Comparison of ENCODE assay signal across 17 cellular contexts in the genomic region with DNA sequence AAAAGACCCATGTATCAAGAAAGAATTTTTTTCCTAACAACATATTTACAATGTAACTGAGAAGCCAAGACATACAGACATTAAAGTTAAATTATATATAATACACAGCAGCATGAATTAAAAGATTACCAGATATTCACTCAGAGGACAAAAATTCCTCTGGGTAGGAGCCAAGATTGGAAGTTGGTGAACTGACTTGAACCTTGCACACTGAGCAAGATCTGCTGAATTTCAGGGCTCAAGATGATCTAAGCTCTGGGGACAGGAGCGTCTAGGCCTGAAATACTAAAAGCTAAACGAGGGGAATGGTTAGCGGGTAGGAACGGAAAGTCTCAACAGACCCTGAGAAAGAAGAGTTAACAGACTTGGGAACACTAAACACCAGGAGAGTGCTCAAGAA. TPM values are rescaled to one million over a fixed set of nuclear protein-coding genes. Genes with fewer than 3 reads are reported as not detected.
DNase-seq lines count a peak whose midpoint lies in the region; ATAC-seq, FAIRE-seq and TF ChIP-seq lines count a peak whose summit lies in the region.
"Had no signal": no experiment of that assay in that cellular context is flagged by ENCODE, and none has a peak within 500 bp of the region (broad histone marks: within the 10 kb centered on the region; RNA-seq: fewer than 3 reads in every experiment).

No MANE protein-coding gene starts in this region.

- no peaks in the 10 kb centered on the region for H3K27me3 ChIP-seq in breast epithelium
- H3K27me3 ChIP-seq: body of pancreas had no signal

- no TSS peak for BruUV-seq in MCF 10A (replicated peaks; lab: Mats Ljungman, UMichigan)

- DNase-seq in MCF 10A (ENCODE audit: unreplicated experiment) (no peak), breast epithelium (ENCODE audit: low spot score in 2 of 2) (no peak), SK-N-MC (ENCODE audit: low read depth, low spot score) (no peak), putamen (ENCODE audit: low spot score) (no peak)
- DNase-seq in stimulated activated naive CD8-positive, alpha-beta T cell treated with anti-CD3 and anti-CD28 coated beads, Interleukin-15, amount 100 ng/mL, for 72 hours, result no peak
- DNase-seq in stimulated activated CD4-positive, alpha-beta T cell treated with anti-CD3 and anti-CD28 coated beads, Interleukin-4, amount 100 ng/mL, for 1 hour, result no peak
- DNase-seq: AML-193; body of pancreas; left ventricle myocardium inferior; NCI-H2107; NCI-H82; stimulated activated CD4-positive, alpha-beta T cell treated with anti-CD3 and anti-CD28 coated beads, Interleukin-12 subunit alpha, Interleukin-12 subunit beta, amount 100 ng/mL, for 4 hours; substantia nigra had no signal

- ATAC-seq in stimulated activated naive CD8-positive, alpha-beta T cell treated with anti-CD3 and anti-CD28 coated beads, Interleukin-15, amount 100 ng/mL, for 72 hours, result no peak
- no peak for ATAC-seq in HG02588 (IDR thresholded peaks at IDR 0.05; ENCODE audit: unreplicated experiment)
- ATAC-seq: activated CD4-positive, CD25-positive, alpha-beta regulatory T cell treated with anti-CD3 and anti-CD28 coated beads, Interleukin-2, amount 50 U/mL, for 24 hours; body of pancreas had no signal

- FAIRE-seq in endometrium (lab: Jason Lieb, UNC), result peak; percentile 31

- peaks cover 81% of the 10 kb centered on the region for H3K36me3 Mint-ChIP-seq in MCF 10A (ENCODE audit: insufficient read depth, unreplicated experiment)

- no peaks in the 10 kb centered on the region for H3K27me3 Mint-ChIP-seq in MCF 10A (ENCODE audit: insufficient read depth, unreplicated experiment)
- no peaks in the 10 kb centered on the region for H3K27me3 Mint-ChIP-seq in stimulated activated naive CD8-positive, alpha-beta T cell treated with anti-CD3 and anti-CD28 coated beads, Interleukin-15, amount 100 ng/mL, for 72 hours
- H3K27me3 Mint-ChIP-seq: progenitor cell of endocrine pancreas had no signal

- intact Hi-C loops in MCF 10A (cut with micrococcal nuclease), result no loop called here
- intact Hi-C loops in breast epithelium (cut with DNase I; ENCODE audit: low total_unique reads), result no loop called here

- peaks cover 7% of the 10 kb centered on the region for H3K9me3 Mint-ChIP-seq in MCF 10A (ENCODE audit: unreplicated experiment)
- H3K9me3 Mint-ChIP-seq in stimulated activated naive CD8-positive, alpha-beta T cell treated with anti-CD3 and anti-CD28 coated beads, Interleukin-15, amount 100 ng/mL, for 72 hours, result no peaks in the 10 kb centered on the region

- no peak for TF ChIP-seq POLR2A in breast epithelium (IDR thresholded peaks at IDR 0.05)

- peak overlapping the region; percentile 73 for H3K27ac Mint-ChIP-seq in MCF 10A (ENCODE audit: low read depth, unreplicated experiment)
- peak overlapping the region; percentile 1 to 28 for H3K27ac Mint-ChIP-seq in stimulated activated naive CD8-positive, alpha-beta T cell treated with anti-CD3 and anti-CD28 coated beads, Interleukin-15, amount 100 ng/mL, for 72 hours
- H3K27ac Mint-ChIP-seq: progenitor cell of endocrine pancreas had no signal

- H3K36me3 ChIP-seq in breast epithelium, result no peaks in the 10 kb centered on the region
- no peaks in the 10 kb centered on the region for H3K36me3 ChIP-seq in SK-N-MC (ENCODE audit: insufficient read depth, low read length)
- H3K36me3 ChIP-seq: left ventricle myocardium inferior had no signal

- H3K4me3 ChIP-seq in breast epithelium (no peak overlapping the region), SK-N-MC (no peak overlapping the region)
- H3K4me3 ChIP-seq: body of pancreas, left ventricle myocardium inferior had no signal

- H3K27ac ChIP-seq in breast epithelium (no peak overlapping the region), SK-N-MC (peak overlapping the region; percentile 91)
- H3K27ac ChIP-seq: body of pancreas had no signal

- no peak overlapping the region for H3K9ac ChIP-seq in SK-N-MC (ENCODE audit: insufficient read length)

- H3K9me3 ChIP-seq in breast epithelium, result no peaks in the 10 kb centered on the region
- no peaks in the 10 kb centered on the region for H3K9me3 ChIP-seq in SK-N-MC (ENCODE audit: low read depth, low read length)
- H3K9me3 ChIP-seq: body of pancreas, left ventricle myocardium inferior had no signal

- H3K4me1 Mint-ChIP-seq in MCF 10A (ENCODE audit: insufficient read depth, unreplicated experiment), result peaks cover 38% of the 10 kb centered on the region
- H3K4me1 Mint-ChIP-seq in stimulated activated naive CD8-positive, alpha-beta T cell treated with anti-CD3 and anti-CD28 coated beads, Interleukin-15, amount 100 ng/mL, for 72 hours, result peaks cover 95% of the 10 kb centered on the region

- TF ChIP-seq CTCF in MCF 10A (IDR thresholded peaks at IDR 0.05; ENCODE audit: unreplicated experiment) (no peak), breast epithelium (IDR thresholded peaks at IDR 0.05) (no peak)

- POLR2A ChIA-PET in MCF 10A (lab: Yijun Ruan, JAX), result interaction anchor here (0.7 to 1.5 kb wide), 2 partner anchors 15 to 436 kb away, joined by 3 to 6 read pairs; no protein-coding TSS in a partner anchor

- CTCF ChIA-PET in MCF 10A (lab: Yijun Ruan, JAX), result interaction anchor here (0.6 kb wide), 2 partner anchors 10 to 115 kb away, joined by 3 to 4 read pairs; no protein-coding TSS in a partner anchor

- no peaks in the 10 kb centered on the region for H3K4me1 ChIP-seq in breast epithelium

- peak overlapping the region; percentile 50 for H3K4me3 Mint-ChIP-seq in MCF 10A (ENCODE audit: unreplicated experiment)
- peak overlapping the region in 1 of 2 donors; percentile 60 for H3K4me3 Mint-ChIP-seq in stimulated activated naive CD8-positive, alpha-beta T cell treated with anti-CD3 and anti-CD28 coated beads, Interleukin-15, amount 100 ng/mL, for 72 hours

RNA-seq across cellular contexts. Expression of gene FOXO1, which starts 8.5 kb away (rescaled TPM):
- total RNA-seq in MCF 10A (2022) (37.1 and 37.7 TPM in 2 replicates), breast epithelium (100 to 1,000 TPM in 1 of 3 donors, 10 to 100 TPM in 2; 54.1 to 163 (median 67.2) TPM)
